7 cellular contexts compared by ENCODE assay signal in the genomic region with DNA sequence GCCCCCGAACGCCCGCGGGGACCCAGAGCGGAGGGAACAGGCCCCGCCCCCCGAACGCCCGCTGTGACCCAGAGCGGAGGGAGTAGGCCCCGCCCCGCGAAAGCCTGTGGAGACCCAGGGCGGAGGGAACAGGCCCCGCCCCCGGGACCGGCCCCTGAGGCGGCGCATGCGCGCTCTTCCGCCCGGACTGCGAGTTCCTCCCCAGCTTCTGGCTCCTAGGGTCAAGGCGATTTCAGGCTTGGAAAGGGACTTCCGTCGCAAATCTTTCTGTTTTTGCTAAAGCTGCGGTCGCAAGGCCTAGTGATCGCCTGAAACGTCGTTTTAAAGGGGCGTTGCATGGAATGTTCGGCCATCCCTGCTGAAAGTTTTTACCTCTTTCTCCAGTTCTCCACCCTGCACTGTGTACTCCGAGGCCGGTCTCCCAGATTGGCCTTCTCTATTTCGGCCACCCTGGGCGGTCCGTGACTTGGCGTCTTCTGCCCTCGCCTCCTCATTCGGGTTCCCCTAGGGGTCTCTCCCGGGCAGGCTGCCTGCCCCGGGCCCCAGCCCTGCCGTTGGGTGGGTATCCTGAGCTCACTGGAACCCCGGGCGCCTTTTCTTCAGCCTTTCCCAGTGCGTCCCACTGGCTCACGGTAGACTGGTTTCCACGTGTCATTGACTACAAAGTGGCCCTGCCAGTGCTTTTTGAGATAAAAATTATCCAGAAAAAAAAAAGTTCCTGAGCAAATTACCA. TPM values are rescaled to one million over a fixed set of nuclear protein-coding genes. Genes with fewer than 3 reads are reported as not detected.
A peak's percentile ranks its signal among the peaks of the same experiment; 100 is the strongest.
DNase-seq lines count a peak whose midpoint lies in the region; ATAC-seq, FAIRE-seq and TF ChIP-seq lines count a peak whose summit lies in the region.

No MANE protein-coding gene starts in this region.

- no peak for FAIRE-seq in astrocyte (lab: Jason Lieb, UNC)

- H3K27me3 Mint-ChIP-seq in astrocyte (ENCODE audit: low read depth, unreplicated experiment) = no peaks in the 10 kb centered on the region

- DNase-seq in NCI-H1930 (lab: John Stamatoyannopoulos, UW) = peak; percentile 94 to 98
- peak; percentile 97 for DNase-seq in T-helper 22 cell (ENCODE audit: low read depth)
- DNase-seq in astrocyte (ENCODE audit: low read depth) = peak; percentile 68
- peak; percentile 96 for DNase-seq in hepatic stellate cell (ENCODE audit: low spot score)
- DNase-seq in renal cortical epithelial cell (ENCODE audit: low read depth) = peak; percentile 86

- H3K4me1 ChIP-seq in astrocyte (ENCODE audit: insufficient read depth, low read length) = peaks cover 20% of the 10 kb centered on the region

- TF ChIP-seq CTCF in astrocyte (IDR thresholded peaks at IDR 0.05; ENCODE audit: insufficient read depth, low read depth, low read length) = no peak

- H4K20me1 ChIP-seq in astrocyte (ENCODE audit: insufficient read depth, low read length) = no peaks in the 10 kb centered on the region

- peaks cover 13% of the 10 kb centered on the region for H3K4me1 Mint-ChIP-seq in astrocyte (ENCODE audit: low read depth, unreplicated experiment)

- H3K79me2 ChIP-seq in astrocyte (ENCODE audit: insufficient read depth, low read length) = no peaks in the 10 kb centered on the region

- H3K36me3 Mint-ChIP-seq in astrocyte (ENCODE audit: low read depth, unreplicated experiment) = no peaks in the 10 kb centered on the region

- H3K27ac Mint-ChIP-seq in astrocyte (ENCODE audit: unreplicated experiment) = peak overlapping the region; percentile 82

- ATAC-seq in GM18505 (IDR thresholded peaks at IDR 0.05; ENCODE audit: unreplicated experiment) (peak; percentile 86), HG02970 (IDR thresholded peaks at IDR 0.05; ENCODE audit: low FRiP score, unreplicated experiment) (peak; percentile 97)

- H3K9ac ChIP-seq in astrocyte (ENCODE audit: low read length) = peak overlapping the region; percentile 84

- H2AFZ ChIP-seq in astrocyte (ENCODE audit: low read depth, low read length) = peak overlapping the region; percentile 99

- H3K36me3 ChIP-seq in astrocyte (ENCODE audit: insufficient read depth, low read length) = no peaks in the 10 kb centered on the region

- H3K4me3 ChIP-seq in astrocyte (ENCODE audit: insufficient read depth, low read depth, low read length) = peak overlapping the region; percentile 78

- peak overlapping the region; percentile 77 for H3K27ac ChIP-seq in astrocyte (ENCODE audit: low read depth, low read length)

- no peaks in the 10 kb centered on the region for H3K9me3 Mint-ChIP-seq in astrocyte (ENCODE audit: unreplicated experiment)

- peak overlapping the region; percentile 86 for H3K4me3 Mint-ChIP-seq in astrocyte (ENCODE audit: unreplicated experiment)

- peak overlapping the region; percentile 95 for H3K4me2 ChIP-seq in astrocyte (ENCODE audit: low read length)

- H3K9me3 ChIP-seq in astrocyte (ENCODE audit: insufficient read depth, low read depth, low read length) = no peaks in the 10 kb centered on the region

- no peaks in the 10 kb centered on the region for H3K27me3 ChIP-seq in astrocyte (ENCODE audit: insufficient read depth, low read length)

- TF ChIP-seq POLR2A in GM18505 (IDR thresholded peaks at IDR 0.05; ENCODE audit: borderline replicate concordance, extremely low read depth, insufficient read depth, insufficient read length) = peak; percentile 87

RNA-seq across cellular contexts. Expression of gene WDSUB1, which starts 0.4 kb away (rescaled TPM):
- total RNA-seq in astrocyte = 4.4 and 5.4 TPM in 2 replicates
- 6.1 and 11.7 TPM in 2 replicates for total RNA-seq in renal cortical epithelial cell

Comparison
In these comparisons a context has a peak if more than half of its experiments do, and no peak if none do; other contexts are left out.
1. Peak in every context shown above with its lines: DNase-seq, ATAC-seq, H3K4me3 ChIP-seq and H3K27ac ChIP-seq.